In genomic region chr1:184866582-184866981, GRCh38 we compare ENCODE assay signal across 11 cellular contexts.
DNase-seq lines count a peak whose midpoint lies in the region; ATAC-seq and TF ChIP-seq lines count a peak whose summit lies in the region.
"Had no signal": no experiment of that assay in that cellular context is flagged by ENCODE, and none has a peak within 500 bp of the region (broad histone marks: within the 10 kb centered on the region; RNA-seq: fewer than 3 reads in every experiment).

No MANE protein-coding gene starts in this region.

- intact Hi-C loops in lower lobe of right lung (cut with DNase I), result no loop called here

- H3K27me3 ChIP-seq in CD8-positive, alpha-beta memory T cell (ENCODE audit: insufficient read depth, low read length, poor library complexity, severe bottlenecking), result no peaks in the 10 kb centered on the region
- no peaks in the 10 kb centered on the region for H3K27me3 ChIP-seq in lower lobe of right lung (ENCODE audit: low read depth)

- H3K27ac ChIP-seq in CD8-positive, alpha-beta memory T cell (ENCODE audit: low read depth, low read length), result peak overlapping the region; percentile 64
- no peak overlapping the region for H3K27ac ChIP-seq in lower lobe of right lung

- no peak for TF ChIP-seq CTCF in lower lobe of right lung (IDR thresholded peaks at IDR 0.05)

- no peak overlapping the region for H3K4me3 ChIP-seq in CD8-positive, alpha-beta memory T cell (ENCODE audit: low read length)
- H3K4me3 ChIP-seq in lower lobe of right lung, result no peak overlapping the region

- peaks cover 0 to 2% of the 10 kb centered on the region in 2 donors for H3K27me3 Mint-ChIP-seq in CD8-positive, alpha-beta memory T cell
- no peaks in the 10 kb centered on the region for H3K27me3 Mint-ChIP-seq in effector memory CD8-positive, alpha-beta T cell

- H3K27ac Mint-ChIP-seq in CD8-positive, alpha-beta memory T cell, result peak overlapping the region; percentile 86 to 96 (median 94)
- peak overlapping the region; percentile 93 to 95 for H3K27ac Mint-ChIP-seq in effector memory CD8-positive, alpha-beta T cell
- H3K27ac Mint-ChIP-seq: nephron had no signal

- no peaks in the 10 kb centered on the region for H3K9me3 ChIP-seq in CD8-positive, alpha-beta memory T cell (ENCODE audit: low read length)
- H3K9me3 ChIP-seq in lower lobe of right lung, result no peaks in the 10 kb centered on the region

- ATAC-seq in GM21515 (IDR thresholded peaks at IDR 0.05; ENCODE audit: unreplicated experiment) (peak; percentile 24), HG03442 (IDR thresholded peaks at IDR 0.05; ENCODE audit: unreplicated experiment) (peak; percentile 13), lower lobe of right lung (no peak), HG03108 (IDR thresholded peaks at IDR 0.05; ENCODE audit: unreplicated experiment) (no peak)
- ATAC-seq in effector memory CD8-positive, alpha-beta T cell (replicated peaks), result no peak

- H3K4me3 Mint-ChIP-seq in CD8-positive, alpha-beta memory T cell, result peak overlapping the region; percentile 2 to 77 (median 61)
- H3K4me3 Mint-ChIP-seq in effector memory CD8-positive, alpha-beta T cell, result peak overlapping the region; percentile 69 to 72
- H3K4me3 Mint-ChIP-seq: nephron had no signal

- no peaks in the 10 kb centered on the region for H3K36me3 ChIP-seq in CD8-positive, alpha-beta memory T cell (ENCODE audit: insufficient read depth, low read length)
- H3K36me3 ChIP-seq in lower lobe of right lung, result no peaks in the 10 kb centered on the region

- peaks cover 8 to 32% (median 9%) of the 10 kb centered on the region in 3 donors for H3K36me3 Mint-ChIP-seq in CD8-positive, alpha-beta memory T cell
- peaks cover 18% of the 10 kb centered on the region for H3K36me3 Mint-ChIP-seq in effector memory CD8-positive, alpha-beta T cell (ENCODE audit: insufficient read depth)

- peaks cover 50 to 60% (median 57%) of the 10 kb centered on the region in 3 donors for H3K4me1 Mint-ChIP-seq in CD8-positive, alpha-beta memory T cell
- peaks cover 28 to 49% of the 10 kb centered on the region in 2 donors for H3K4me1 Mint-ChIP-seq in effector memory CD8-positive, alpha-beta T cell (ENCODE audit: low read depth in 2 of 2)
- H3K4me1 Mint-ChIP-seq: nephron had no signal

- no peak for DNase-seq in CD8-positive, alpha-beta memory T cell
- DNase-seq in effector memory CD8-positive, alpha-beta T cell, result no peak
- DNase-seq in EL (no peak), lower lobe of right lung (no peak)
- DNase-seq in stimulated activated CD4-positive, alpha-beta T cell treated with anti-CD3 and anti-CD28 coated beads, Interleukin-4, amount 100 ng/mL, for 24 hours, result no peak
- DNase-seq: DMS53, NCI-H1048 had no signal

- peaks cover 29% of the 10 kb centered on the region for H3K4me1 ChIP-seq in CD8-positive, alpha-beta memory T cell (ENCODE audit: insufficient read depth, low read length)
- H3K4me1 ChIP-seq in lower lobe of right lung, result peaks cover 12% of the 10 kb centered on the region

- CTCF ChIA-PET in CD8-positive, alpha-beta memory T cell (lab: Charles Lee), result interaction anchor here (0.9 to 2.0 kb wide), 6 partner anchors 12 to 115 kb away, joined by 3 to 6 read pairs (median 4); partner anchors contain the start of gene NIBAN1

- POLR2A ChIA-PET in CD8-positive, alpha-beta memory T cell (lab: Charles Lee), result interaction anchor here (1.0 to 1.5 kb wide), 3 partner anchors 23 to 108 kb away, joined by 3 to 7 read pairs (median 6); no protein-coding TSS in a partner anchor

- peaks cover 0 to 4% (median 0%) of the 10 kb centered on the region in 5 donors for H3K9me3 Mint-ChIP-seq in CD8-positive, alpha-beta memory T cell
- H3K9me3 Mint-ChIP-seq in effector memory CD8-positive, alpha-beta T cell, result no peaks in the 10 kb centered on the region
- H3K9me3 Mint-ChIP-seq: nephron had no signal

Comparison
In these comparisons a context has a peak if more than half of its experiments do, and no peak if none do; other contexts are left out.
1. ATAC-seq: peak in GM21515 (single experiment) and HG03442 (single experiment); none in effector memory CD8-positive, alpha-beta T cell (single experiment), lower lobe of right lung (0 of 2) and HG03108 (single experiment).